Comparison of ENCODE assay signal across 1 cellular context in the genomic region with DNA sequence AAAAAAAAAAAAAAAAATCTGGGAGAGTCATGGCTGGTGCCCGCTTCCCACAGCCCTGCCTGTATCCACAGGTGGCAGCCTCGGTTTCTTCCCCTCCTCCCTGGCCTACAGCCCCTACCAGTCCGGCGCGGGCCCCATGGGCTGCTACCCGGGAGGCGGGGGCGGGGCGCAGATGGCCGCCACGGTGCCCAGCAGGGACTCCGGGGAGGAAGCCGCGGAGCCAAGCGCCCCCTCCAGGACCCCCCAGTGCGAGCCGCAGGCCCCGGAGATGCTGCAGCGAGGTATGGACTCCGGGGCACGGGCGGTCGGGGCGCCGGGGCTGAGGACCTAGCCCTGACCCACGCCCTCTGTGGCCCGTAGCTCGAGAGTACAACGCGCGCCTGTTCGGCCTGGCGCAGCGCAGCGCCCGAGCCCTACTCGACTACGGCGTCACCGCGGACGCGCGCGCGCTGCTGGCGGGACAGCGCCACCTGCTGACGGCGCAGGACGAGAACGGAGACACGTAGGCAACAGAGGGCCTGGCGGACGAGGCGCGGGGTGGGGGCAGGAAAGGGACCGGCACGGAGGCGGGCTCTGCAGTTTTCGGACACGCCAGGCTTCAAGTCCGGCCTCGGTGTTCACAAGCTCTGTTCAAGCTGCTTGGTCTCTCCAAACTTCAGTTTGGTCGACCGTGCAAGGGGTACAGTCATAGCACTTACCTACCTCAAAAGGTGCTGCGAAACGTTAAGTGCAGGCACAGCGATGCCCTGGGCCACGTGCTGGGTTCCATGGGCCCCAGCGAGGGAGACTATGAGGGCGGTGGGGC.
A peak's percentile ranks its signal among the peaks of the same experiment; 100 is the strongest.
TF ChIP-seq lines count a peak whose summit lies in the region.

No MANE protein-coding gene starts in this region.

TF ChIP-seq in K562, 482 proteins besides CTCF, POLR2A, EP300 and RAD21 (continued from another document and continues in another):
- TF ChIP-seq RERE (CRISPR knock-in tag; IDR thresholded peaks at IDR 0.05; ENCODE audit: borderline replicate concordance) (no peak), ZNF41 (CRISPR knock-in tag; conservative IDR thresholded peaks at IDR 0.05) (no peak), KAT7 (CRISPR knock-in tag; IDR thresholded peaks at IDR 0.05; ENCODE audit: borderline replicate concordance) (peak; percentile 44; the same call in 1 of the 2 replicates), BRD4 (IDR thresholded peaks at IDR 0.05) (no peak), TAF1 (IDR thresholded peaks at IDR 0.05; ENCODE audit: control insufficient read depth, extremely low read depth, insufficient read depth, low read length, severe bottlenecking) (peak; percentile 24), ZNF239 (CRISPR knock-in tag; IDR thresholded peaks at IDR 0.05) (no peak), HEY1 (CRISPR knock-in tag; IDR thresholded peaks at IDR 0.05; ENCODE audit: borderline replicate concordance) (no peak), MYC (IDR thresholded peaks at IDR 0.05; ENCODE audit: low read depth, low read length) (peak; percentile 47; the same call in 1 of the 2 replicates), MYC (CRISPR knock-in tag; IDR thresholded peaks at IDR 0.05; ENCODE audit: borderline replicate concordance, low read depth) (no peak), SMC3 (conservative IDR thresholded peaks at IDR 0.05; ENCODE audit: insufficient read depth, low read depth, low read length) (peak; percentile 81), ZNF57 (CRISPR knock-in tag; IDR thresholded peaks at IDR 0.05) (no peak), CHAMP1 (IDR thresholded peaks at IDR 0.05) (no peak), TOE1 (IDR thresholded peaks at IDR 0.05; ENCODE audit: borderline replicate concordance) (no peak), TOE1 (CRISPR knock-in tag; IDR thresholded peaks at IDR 0.05; ENCODE audit: borderline replicate concordance, low read depth) (no peak), SMAD4 (CRISPR knock-in tag; conservative IDR thresholded peaks at IDR 0.05) (peak; percentile 55), GABPA (tag; conservative IDR thresholded peaks at IDR 0.05; ENCODE audit: low read depth) (no peak), BHLHE40 (IDR thresholded peaks at IDR 0.05; ENCODE audit: low read length) (peak; percentile 32; the same call in 1 of the 2 replicates), MCM7 (IDR thresholded peaks at IDR 0.05) (no peak), SMARCE1 (IDR thresholded peaks at IDR 0.05) (no peak), ETV1 (tag; conservative IDR thresholded peaks at IDR 0.05; ENCODE audit: low read depth) (no peak), HDAC1 (IDR thresholded peaks at IDR 0.05) (no peak; a peak in 1 of 4 replicates), ILF3 (IDR thresholded peaks at IDR 0.05; ENCODE audit: borderline replicate concordance) (no peak), XRCC4 (IDR thresholded peaks at IDR 0.05; ENCODE audit: extremely low read depth, insufficient read depth, insufficient read length) (no peak), CCNT2 (IDR thresholded peaks at IDR 0.05; ENCODE audit: borderline replicate concordance, extremely low read depth, insufficient read length, low read depth, low read length) (peak; percentile 73), ZNF707 (CRISPR knock-in tag; conservative IDR thresholded peaks at IDR 0.05) (no peak), ZNF384 (IDR thresholded peaks at IDR 0.05; ENCODE audit: low read depth, low read length) (no peak), SIN3A (IDR thresholded peaks at IDR 0.05; ENCODE audit: borderline replicate concordance in 2 of 2, control insufficient read depth in 1 of 2, low read depth in 2 of 2, low read length in 2 of 2) (no peak), CREM (IDR thresholded peaks at IDR 0.05; ENCODE audit: low read depth) (peak; percentile 97), ETV6 (IDR thresholded peaks at IDR 0.05; ENCODE audit: borderline replicate concordance in 1 of 2, low read depth in 2 of 2, low read length in 1 of 2) (peak; percentile 24 to 82; a peak in 2 of 4 replicates), ETV6 (CRISPR knock-in tag; IDR thresholded peaks at IDR 0.05; ENCODE audit: borderline replicate concordance) (no peak), PRPF4 (IDR thresholded peaks at IDR 0.05; ENCODE audit: insufficient read depth, low read depth, low read length, poor library complexity, severe bottlenecking) (no peak)
- TF ChIP-seq, protein P1, sequence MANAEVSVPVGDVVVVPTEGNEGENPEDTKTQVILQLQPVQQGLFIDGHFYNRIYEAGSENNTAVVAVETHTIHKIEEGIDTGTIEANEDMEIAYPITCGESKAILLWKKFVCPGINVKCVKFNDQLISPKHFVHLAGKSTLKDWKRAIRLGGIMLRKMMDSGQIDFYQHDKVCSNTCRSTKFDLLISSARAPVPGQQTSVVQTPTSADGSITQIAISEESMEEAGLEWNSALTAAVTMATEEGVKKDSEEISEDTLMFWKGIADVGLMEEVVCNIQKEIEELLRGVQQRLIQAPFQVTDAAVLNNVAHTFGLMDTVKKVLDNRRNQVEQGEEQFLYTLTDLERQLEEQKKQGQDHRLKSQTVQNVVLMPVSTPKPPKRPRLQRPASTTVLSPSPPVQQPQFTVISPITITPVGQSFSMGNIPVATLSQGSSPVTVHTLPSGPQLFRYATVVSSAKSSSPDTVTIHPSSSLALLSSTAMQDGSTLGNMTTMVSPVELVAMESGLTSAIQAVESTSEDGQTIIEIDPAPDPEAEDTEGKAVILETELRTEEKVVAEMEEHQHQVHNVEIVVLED (CRISPR knock-in tag; IDR thresholded peaks at IDR 0.05): peak; percentile 91
- TF ChIP-seq, protein P2, sequence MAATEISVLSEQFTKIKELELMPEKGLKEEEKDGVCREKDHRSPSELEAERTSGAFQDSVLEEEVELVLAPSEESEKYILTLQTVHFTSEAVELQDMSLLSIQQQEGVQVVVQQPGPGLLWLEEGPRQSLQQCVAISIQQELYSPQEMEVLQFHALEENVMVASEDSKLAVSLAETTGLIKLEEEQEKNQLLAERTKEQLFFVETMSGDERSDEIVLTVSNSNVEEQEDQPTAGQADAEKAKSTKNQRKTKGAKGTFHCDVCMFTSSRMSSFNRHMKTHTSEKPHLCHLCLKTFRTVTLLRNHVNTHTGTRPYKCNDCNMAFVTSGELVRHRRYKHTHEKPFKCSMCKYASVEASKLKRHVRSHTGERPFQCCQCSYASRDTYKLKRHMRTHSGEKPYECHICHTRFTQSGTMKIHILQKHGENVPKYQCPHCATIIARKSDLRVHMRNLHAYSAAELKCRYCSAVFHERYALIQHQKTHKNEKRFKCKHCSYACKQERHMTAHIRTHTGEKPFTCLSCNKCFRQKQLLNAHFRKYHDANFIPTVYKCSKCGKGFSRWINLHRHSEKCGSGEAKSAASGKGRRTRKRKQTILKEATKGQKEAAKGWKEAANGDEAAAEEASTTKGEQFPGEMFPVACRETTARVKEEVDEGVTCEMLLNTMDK (IDR thresholded peaks at IDR 0.05; ENCODE audit: borderline replicate concordance, insufficient read depth, low read depth, low read length, poor library complexity, severe bottlenecking): peak; percentile 69
- TF ChIP-seq, protein P3, sequence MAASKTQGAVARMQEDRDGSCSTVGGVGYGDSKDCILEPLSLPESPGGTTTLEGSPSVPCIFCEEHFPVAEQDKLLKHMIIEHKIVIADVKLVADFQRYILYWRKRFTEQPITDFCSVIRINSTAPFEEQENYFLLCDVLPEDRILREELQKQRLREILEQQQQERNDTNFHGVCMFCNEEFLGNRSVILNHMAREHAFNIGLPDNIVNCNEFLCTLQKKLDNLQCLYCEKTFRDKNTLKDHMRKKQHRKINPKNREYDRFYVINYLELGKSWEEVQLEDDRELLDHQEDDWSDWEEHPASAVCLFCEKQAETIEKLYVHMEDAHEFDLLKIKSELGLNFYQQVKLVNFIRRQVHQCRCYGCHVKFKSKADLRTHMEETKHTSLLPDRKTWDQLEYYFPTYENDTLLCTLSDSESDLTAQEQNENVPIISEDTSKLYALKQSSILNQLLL (CRISPR knock-in tag; IDR thresholded peaks at IDR 0.05; ENCODE audit: borderline replicate concordance): no peak
- TF ChIP-seq, protein P4, sequence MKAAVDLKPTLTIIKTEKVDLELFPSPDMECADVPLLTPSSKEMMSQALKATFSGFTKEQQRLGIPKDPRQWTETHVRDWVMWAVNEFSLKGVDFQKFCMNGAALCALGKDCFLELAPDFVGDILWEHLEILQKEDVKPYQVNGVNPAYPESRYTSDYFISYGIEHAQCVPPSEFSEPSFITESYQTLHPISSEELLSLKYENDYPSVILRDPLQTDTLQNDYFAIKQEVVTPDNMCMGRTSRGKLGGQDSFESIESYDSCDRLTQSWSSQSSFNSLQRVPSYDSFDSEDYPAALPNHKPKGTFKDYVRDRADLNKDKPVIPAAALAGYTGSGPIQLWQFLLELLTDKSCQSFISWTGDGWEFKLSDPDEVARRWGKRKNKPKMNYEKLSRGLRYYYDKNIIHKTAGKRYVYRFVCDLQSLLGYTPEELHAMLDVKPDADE (conservative IDR thresholded peaks at IDR 0.05; ENCODE audit: control insufficient read depth, low read depth, low read length): no peak; the same call in 1 of the 2 replicates
- TF ChIP-seq, protein P5, sequence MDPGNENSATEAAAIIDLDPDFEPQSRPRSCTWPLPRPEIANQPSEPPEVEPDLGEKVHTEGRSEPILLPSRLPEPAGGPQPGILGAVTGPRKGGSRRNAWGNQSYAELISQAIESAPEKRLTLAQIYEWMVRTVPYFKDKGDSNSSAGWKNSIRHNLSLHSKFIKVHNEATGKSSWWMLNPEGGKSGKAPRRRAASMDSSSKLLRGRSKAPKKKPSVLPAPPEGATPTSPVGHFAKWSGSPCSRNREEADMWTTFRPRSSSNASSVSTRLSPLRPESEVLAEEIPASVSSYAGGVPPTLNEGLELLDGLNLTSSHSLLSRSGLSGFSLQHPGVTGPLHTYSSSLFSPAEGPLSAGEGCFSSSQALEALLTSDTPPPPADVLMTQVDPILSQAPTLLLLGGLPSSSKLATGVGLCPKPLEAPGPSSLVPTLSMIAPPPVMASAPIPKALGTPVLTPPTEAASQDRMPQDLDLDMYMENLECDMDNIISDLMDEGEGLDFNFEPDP (CRISPR knock-in tag; IDR thresholded peaks at IDR 0.05): no peak
- TF ChIP-seq, protein P6, sequence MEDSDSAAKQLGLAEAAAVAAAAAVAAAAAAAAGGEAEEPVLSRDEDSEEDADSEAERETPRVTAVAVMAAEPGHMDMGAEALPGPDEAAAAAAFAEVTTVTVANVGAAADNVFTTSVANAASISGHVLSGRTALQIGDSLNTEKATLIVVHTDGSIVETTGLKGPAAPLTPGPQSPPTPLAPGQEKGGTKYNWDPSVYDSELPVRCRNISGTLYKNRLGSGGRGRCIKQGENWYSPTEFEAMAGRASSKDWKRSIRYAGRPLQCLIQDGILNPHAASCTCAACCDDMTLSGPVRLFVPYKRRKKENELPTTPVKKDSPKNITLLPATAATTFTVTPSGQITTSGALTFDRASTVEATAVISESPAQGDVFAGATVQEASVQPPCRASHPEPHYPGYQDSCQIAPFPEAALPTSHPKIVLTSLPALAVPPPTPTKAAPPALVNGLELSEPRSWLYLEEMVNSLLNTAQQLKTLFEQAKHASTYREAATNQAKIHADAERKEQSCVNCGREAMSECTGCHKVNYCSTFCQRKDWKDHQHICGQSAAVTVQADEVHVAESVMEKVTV (CRISPR knock-in tag; IDR thresholded peaks at IDR 0.05): 0 out of 2 replicates have a peak, but pooled peaks have one; percentile 32
